ENCODE assay signal across 22 cellular contexts in genomic region chr7:53697913-53698312, GRCh38.
"Had no signal": no experiment of that assay in that cellular context is flagged by ENCODE, and none has a peak within 500 bp of the region (broad histone marks: within the 10 kb centered on the region; RNA-seq: fewer than 3 reads in every experiment).

No MANE protein-coding gene starts in this region.

- H3K4me3 ChIP-seq: coronary artery, dorsolateral prefrontal cortex had no signal

- H3K27me3 ChIP-seq: brain microvascular endothelial cell, dorsolateral prefrontal cortex had no signal

- H3K27ac ChIP-seq: brain microvascular endothelial cell, coronary artery, dorsolateral prefrontal cortex, WERI-Rb-1 had no signal

- H3K36me3 ChIP-seq: brain microvascular endothelial cell, WERI-Rb-1 had no signal

- DNase-seq: activated B cell treated with CpG ODN at 0.5 μM for 24 hours; activated CD4-positive, alpha-beta T cell treated with anti-CD3 and anti-CD28 coated beads for 48 hours; activated CD4-positive, alpha-beta T cell treated with anti-CD3 and anti-CD28 coated beads, Interleukin-2, amount 50 U/mL, for 1 hour; activated CD4-positive, alpha-beta T cell treated with anti-CD3 and anti-CD28 coated beads, Interleukin-2, amount 50 U/mL, for 48 hours; activated CD8-positive, alpha-beta memory T cell treated with anti-CD3 and anti-CD28 coated beads for 24 hours; activated CD8-positive, alpha-beta T cell treated with anti-CD3 and anti-CD28 coated beads for 36 hours; activated effector memory CD4-positive, alpha-beta T cell treated with Interleukin-2 at 50 U/mL for 16 hours; activated gamma-delta T cell treated with Interleukin-2 at 50 U/mL for 16 hours; activated naive CD4-positive, alpha-beta T cell treated with anti-CD3 and anti-CD28 coated beads, Interleukin-2, amount 50 U/mL, for 16 hours; activated naive CD4-positive, alpha-beta T cell treated with Interleukin-2 at 50 U/mL for 16 hours; activated T-cell treated with anti-CD3 and anti-CD28 coated beads, Interleukin-2, amount 50 U/mL, for 4 hours; amniotic stem cell; anterior cingulate cortex; brain microvascular endothelial cell; dorsolateral prefrontal cortex; effector memory CD8-positive, alpha-beta T cell; foreskin fibroblast; head of caudate nucleus; T-helper 17 cell; T1000; WERI-Rb-1 had no signal
